In genomic region chrX:68703369-68703768, GRCh38 we compare ENCODE assay signal across 1 cellular context.
TF ChIP-seq lines count a peak whose summit lies in the region.

No MANE protein-coding gene starts in this region.

TF ChIP-seq in IMR-90, 13 proteins besides CTCF, POLR2A, EP300 and RAD21:
- no peak for TF ChIP-seq CHD1 (IDR thresholded peaks at IDR 0.05; ENCODE audit: low read depth, low read length)
- TF ChIP-seq MAFK (IDR thresholded peaks at IDR 0.05; ENCODE audit: low read depth, low read length) = no peak
- no peak for TF ChIP-seq SMC3 (IDR thresholded peaks at IDR 0.05; ENCODE audit: low read depth, low read length)
- no peak for TF ChIP-seq ELK1 (IDR thresholded peaks at IDR 0.05; ENCODE audit: borderline replicate concordance, low read depth, low read length)
- no peak for TF ChIP-seq MXI1 (IDR thresholded peaks at IDR 0.05; ENCODE audit: borderline replicate concordance, low read depth, low read length)
- TF ChIP-seq MAZ (IDR thresholded peaks at IDR 0.05; ENCODE audit: borderline replicate concordance, low read depth, low read length) = no peak
- TF ChIP-seq, protein P1, sequence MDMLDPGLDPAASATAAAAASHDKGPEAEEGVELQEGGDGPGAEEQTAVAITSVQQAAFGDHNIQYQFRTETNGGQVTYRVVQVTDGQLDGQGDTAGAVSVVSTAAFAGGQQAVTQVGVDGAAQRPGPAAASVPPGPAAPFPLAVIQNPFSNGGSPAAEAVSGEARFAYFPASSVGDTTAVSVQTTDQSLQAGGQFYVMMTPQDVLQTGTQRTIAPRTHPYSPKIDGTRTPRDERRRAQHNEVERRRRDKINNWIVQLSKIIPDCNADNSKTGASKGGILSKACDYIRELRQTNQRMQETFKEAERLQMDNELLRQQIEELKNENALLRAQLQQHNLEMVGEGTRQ (IDR thresholded peaks at IDR 0.05; ENCODE audit: low read depth, low read length) = no peak
- no peak for TF ChIP-seq FOS (IDR thresholded peaks at IDR 0.05; ENCODE audit: low read depth, low read length)
- no peak for TF ChIP-seq RFX5 (IDR thresholded peaks at IDR 0.05; ENCODE audit: low read depth, low read length)
- TF ChIP-seq NFE2L2 (IDR thresholded peaks at IDR 0.05; ENCODE audit: low read depth, low read length) = no peak
- no peak for TF ChIP-seq CEBPB (IDR thresholded peaks at IDR 0.05; ENCODE audit: low read depth, low read length)
- TF ChIP-seq RCOR1 (IDR thresholded peaks at IDR 0.05; ENCODE audit: insufficient replicate concordance, low read length) = no peak
- TF ChIP-seq BHLHE40 (IDR thresholded peaks at IDR 0.05; ENCODE audit: low read depth, low read length) = no peak
